8 cellular contexts compared by ENCODE assay signal in the genomic region with DNA sequence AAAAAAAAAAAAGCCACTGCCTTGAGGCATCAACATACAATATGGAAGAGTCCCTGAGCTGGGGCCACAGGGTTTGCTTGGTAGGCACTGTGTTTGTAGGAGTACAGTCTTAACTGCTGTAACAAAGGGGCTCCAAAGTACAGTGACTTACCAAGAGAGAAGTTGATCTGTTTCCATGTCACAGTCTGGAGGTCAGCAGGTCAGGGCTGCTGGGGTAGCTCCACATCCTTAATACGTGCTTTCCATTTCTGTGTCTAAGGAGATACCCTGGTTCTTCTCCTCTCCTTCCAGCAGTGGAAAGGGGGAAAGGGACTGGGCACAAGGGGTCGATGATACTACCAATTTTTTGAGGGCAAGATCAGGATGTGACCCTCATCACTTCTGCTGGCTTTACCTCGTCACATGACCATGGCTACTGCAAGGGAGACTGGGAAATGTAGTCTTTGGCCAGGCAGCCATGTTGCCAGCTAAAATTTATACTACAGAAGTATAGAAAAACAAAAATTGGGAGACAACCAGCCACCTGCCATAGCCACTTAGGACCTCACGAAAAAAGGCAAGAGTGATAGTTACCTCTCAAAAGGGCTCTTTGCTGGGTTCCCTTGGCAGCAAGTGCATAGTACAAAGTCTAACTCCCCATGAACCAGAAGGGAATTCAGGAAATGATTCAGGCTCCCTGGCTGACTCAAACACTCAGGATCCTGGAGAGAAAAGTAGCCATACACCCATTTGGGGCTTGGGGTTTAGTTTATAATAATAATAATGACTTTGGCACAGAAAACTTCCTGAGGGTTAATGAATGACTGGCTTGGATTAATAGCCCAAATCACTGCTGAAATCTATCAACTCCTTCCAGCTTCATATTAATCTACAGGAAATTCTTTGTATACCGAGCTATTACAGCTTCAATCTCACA. TPM values are rescaled to one million over a fixed set of nuclear protein-coding genes. Genes with fewer than 3 reads are reported as not detected.
A peak's percentile ranks its signal among the peaks of the same experiment; 100 is the strongest.
DNase-seq lines count a peak whose midpoint lies in the region; ATAC-seq and TF ChIP-seq lines count a peak whose summit lies in the region.

No MANE protein-coding gene starts in this region.

- TF ChIP-seq CTCF in activated CD8-positive, alpha-beta T cell treated with anti-CD3 and anti-CD28 coated beads for 36 hours (IDR thresholded peaks at IDR 0.05), result no peak

- WGBS in right cardiac atrium, result 51% methylated on average over 5 of the region's 5 CpGs

- peaks cover 27% of the 10 kb centered on the region for H3K36me3 Mint-ChIP-seq in activated CD8-positive, alpha-beta T cell treated with anti-CD3 and anti-CD28 coated beads for 36 hours (ENCODE audit: low read depth)

- H3K4me3 ChIP-seq in right cardiac atrium (ENCODE audit: low read length), result no peak overlapping the region

- in situ Hi-C loops in Caki2 (cut with HindIII; ENCODE audit: low pct_unique_long_range_greater_than_20kb, low sequenced_read_pairs), result no loop called here

- peak; percentile 96 for DNase-seq in Caki2 (ENCODE audit: low read depth)
- DNase-seq in HS-5 (ENCODE audit: low read depth), result peak; percentile 45
- DNase-seq in activated CD8-positive, alpha-beta T cell treated with anti-CD3 and anti-CD28 coated beads for 36 hours, result peak; percentile 52
- DNase-seq in right cardiac atrium, result peak in 1 of 3 donors; percentile 27
- DNase-seq in stromal cell of bone marrow (ENCODE audit: low read depth), result peak; percentile 79
- no peak for DNase-seq in SIG-M5 treated with dmso at 0.1 percent for 504 hours (lab: John Stamatoyannopoulos, UW; ENCODE audit: unreplicated experiment)

- no peaks in the 10 kb centered on the region for H3K27me3 ChIP-seq in right cardiac atrium (ENCODE audit: control insufficient read depth, insufficient read depth)

- ATAC-seq in activated CD8-positive, alpha-beta T cell treated with anti-CD3 and anti-CD28 coated beads for 36 hours, result peak; percentile 90
- ATAC-seq in right cardiac atrium, result peak; percentile 75 to 89
- no peak for ATAC-seq in HG03432 (IDR thresholded peaks at IDR 0.05; ENCODE audit: unreplicated experiment)
- ATAC-seq in HG03039 (IDR thresholded peaks at IDR 0.05; ENCODE audit: unreplicated experiment), result no peak

- H3K27me3 Mint-ChIP-seq in activated CD8-positive, alpha-beta T cell treated with anti-CD3 and anti-CD28 coated beads for 36 hours, result no peaks in the 10 kb centered on the region

- CTCF ChIA-PET in activated CD8-positive, alpha-beta T cell treated with anti-CD3 and anti-CD28 coated beads for 36 hours (lab: Charles Lee), result interaction anchor here (1.1 to 2.7 kb wide), 3 partner anchors 9 to 44 kb away, joined by 3 to 12 read pairs (median 8); no protein-coding TSS in a partner anchor

- peaks cover 6% of the 10 kb centered on the region for H3K4me1 ChIP-seq in right cardiac atrium (ENCODE audit: control insufficient read depth, insufficient read depth, low read length)

- intact Hi-C loops in activated CD8-positive, alpha-beta T cell treated with anti-CD3 and anti-CD28 coated beads for 36 hours (cut with micrococcal nuclease), result no loop called here
- intact Hi-C loops in right cardiac atrium (cut with DNase I), result no loop called here

- H3K9me3 Mint-ChIP-seq in activated CD8-positive, alpha-beta T cell treated with anti-CD3 and anti-CD28 coated beads for 36 hours, result peaks cover 2% of the 10 kb centered on the region

- peak overlapping the region; percentile 70 for H3K27ac Mint-ChIP-seq in activated CD8-positive, alpha-beta T cell treated with anti-CD3 and anti-CD28 coated beads for 36 hours

- no peak overlapping the region for H3K4me3 Mint-ChIP-seq in activated CD8-positive, alpha-beta T cell treated with anti-CD3 and anti-CD28 coated beads for 36 hours

- H3K4me1 Mint-ChIP-seq in activated CD8-positive, alpha-beta T cell treated with anti-CD3 and anti-CD28 coated beads for 36 hours (ENCODE audit: low read depth), result peaks cover 23% of the 10 kb centered on the region

- H3K9me3 ChIP-seq in right cardiac atrium (ENCODE audit: control insufficient read depth, low read length), result no peaks in the 10 kb centered on the region

- no peak overlapping the region for H3K27ac ChIP-seq in right cardiac atrium (ENCODE audit: low read length)

- POLR2A ChIA-PET in activated CD8-positive, alpha-beta T cell treated with anti-CD3 and anti-CD28 coated beads for 36 hours (lab: Charles Lee), result interaction anchor here (0.8 to 1.1 kb wide), 2 partner anchors 9 kb away, joined by 5 read pairs; no protein-coding TSS in a partner anchor

RNA-seq across cellular contexts. Expression of a gene that starts 52.7 kb away (rescaled TPM):
- total RNA-seq in Caki2 (2014; rRNA removed; shearing (Covaris generic); ENCODE audit: low replicate concordance), result 355 and 415 TPM in 2 replicates
- total RNA-seq in activated CD8-positive, alpha-beta T cell treated with anti-CD3 and anti-CD28 coated beads for 36 hours, result 100 to 1,000 TPM; 234 to 241 TPM
- total RNA-seq in right cardiac atrium, result 100 to 1,000 TPM; 538 to 677 (median 585) TPM
- 1,692 TPM for polyA plus RNA-seq in right cardiac atrium

Comparison
In these comparisons a context has a peak if more than half of its experiments do, and no peak if none do; other contexts are left out.
1. ATAC-seq: peak in activated CD8-positive, alpha-beta T cell treated with anti-CD3 and anti-CD28 coated beads for 36 hours (single experiment) and right cardiac atrium (2 of 2); none in HG03432 (single experiment) and HG03039 (single experiment).